8 cellular contexts compared by ENCODE assay signal in the genomic region with DNA sequence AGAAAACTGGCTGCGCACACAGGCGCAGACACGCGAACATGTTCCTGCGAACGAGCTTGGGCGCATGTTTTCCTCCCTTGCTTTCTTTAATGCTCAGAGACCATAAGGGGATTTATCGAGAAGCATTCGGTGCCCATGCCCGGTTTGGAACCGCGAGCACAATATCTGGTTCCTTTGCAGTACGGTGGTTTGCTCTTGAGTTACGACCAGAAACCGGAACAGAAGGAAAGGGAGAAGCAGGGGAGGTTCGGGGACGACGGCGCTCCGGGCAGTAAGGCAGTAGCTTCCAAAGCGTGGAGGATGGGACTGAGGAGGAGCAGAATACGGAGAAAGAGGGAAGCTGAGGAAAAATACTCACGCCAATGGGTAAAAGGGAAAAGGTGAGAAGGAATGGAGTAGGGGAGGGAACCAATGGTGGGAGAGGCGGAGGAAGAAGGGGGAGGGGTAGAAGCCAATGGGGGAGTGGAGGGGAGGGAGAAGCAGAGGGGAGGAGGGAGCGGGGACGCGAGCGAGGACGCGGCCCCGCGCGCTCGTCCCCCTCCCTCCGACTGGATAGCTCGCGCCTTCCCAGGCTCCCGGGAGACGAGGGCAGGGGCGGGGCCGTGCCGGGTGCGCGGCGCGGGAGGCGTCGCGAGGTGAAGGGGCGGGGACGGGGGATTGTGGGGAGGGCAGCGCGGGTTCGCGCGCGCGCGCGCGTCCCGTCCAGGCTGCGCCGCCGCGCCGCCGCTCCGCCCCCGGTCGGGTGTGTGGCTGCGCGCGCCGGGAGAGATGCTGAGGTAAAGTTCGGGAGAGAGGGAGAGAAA. TPM values are rescaled to one million over a fixed set of nuclear protein-coding genes. Genes with fewer than 3 reads are reported as not detected.
DNase-seq lines count a peak whose midpoint lies in the region; ATAC-seq and TF ChIP-seq lines count a peak whose summit lies in the region.

No MANE protein-coding gene starts in this region.

- peaks cover 2 to 30% (median 17%) of the 10 kb centered on the region in 4 donors for H3K4me1 ChIP-seq in liver (ENCODE audit: control insufficient read depth in 4 of 4, insufficient read depth in 4 of 4, low read length in 3 of 4)

- TF ChIP-seq POLR2A in GM18951 (IDR thresholded peaks at IDR 0.05; ENCODE audit: extremely low read depth, insufficient read depth, insufficient read length), result peak; percentile 52

- H3K27me3 ChIP-seq in AG04450 (ENCODE audit: control insufficient read depth, insufficient read depth, low read length) (no peaks in the 10 kb centered on the region), liver (ENCODE audit: control insufficient read depth in 4 of 4, insufficient read depth in 4 of 4, low read length in 3 of 4) (no peaks in the 10 kb centered on the region)

- peak; percentile 53 for ATAC-seq in HG03175 (IDR thresholded peaks at IDR 0.05; ENCODE audit: unreplicated experiment)

- H3K9ac ChIP-seq in liver (ENCODE audit: low read depth in 1 of 2, low read length in 2 of 2), result peak overlapping the region; percentile 84 to 97

- H3K27ac ChIP-seq in AG04450 (ENCODE audit: low read depth, low read length), result peak overlapping the region; percentile 89
- H3K27ac ChIP-seq in liver (ENCODE audit: low read depth in 1 of 2, low read length in 2 of 2), result peak overlapping the region; percentile 95 to 98

- H3K9me3 ChIP-seq in AG04450 (ENCODE audit: control insufficient read depth, insufficient read depth, low read length), result 0 out of 2 replicates have a peak, but pooled peaks cover 2% of the 10 kb centered on the region
- H3K9me3 ChIP-seq in liver (ENCODE audit: control insufficient read depth in 4 of 4, low read length in 3 of 4), result no peaks in the 10 kb centered on the region

- TF ChIP-seq RAD21 in liver (IDR thresholded peaks at IDR 0.05), result peak; percentile 18 to 36

- no peak for TF ChIP-seq CTCF in AG04450 (IDR thresholded peaks at IDR 0.05; ENCODE audit: low read depth, low read length)
- TF ChIP-seq CTCF in liver (IDR thresholded peaks at IDR 0.05; ENCODE audit: low read depth, low read length, missing input control), result no peak

- CTCF ChIA-PET in AG04450 (lab: Charles Lee), result interaction anchor here (0.7 to 1.3 kb wide), 4 partner anchors 12 to 418 kb away, joined by 3 to 6 read pairs (median 3); no protein-coding TSS in a partner anchor

- under 1% methylated on average over 76 of the region's 76 CpGs for WGBS in liver

- DNase-seq in AG04450 (ENCODE audit: low read depth, low spot score), result peak; percentile 90
- DNase-seq in NCI-H345 treated with DMSO at 0.1 percent for 48 hours (lab: John Stamatoyannopoulos, UW; ENCODE audit: unreplicated experiment), result peak; percentile 83
- DNase-seq in activated CD4-positive, alpha-beta T cell treated with anti-CD3 and anti-CD28 coated beads, Interleukin-2, amount 50 U/mL, for 1 hour, result peak; percentile 42
- DNase-seq in dermis blood vessel endothelial cell, result peak; percentile 96
- peak; percentile 79 for DNase-seq in stimulated activated CD4-positive, alpha-beta T cell treated with anti-CD3 and anti-CD28 coated beads, Interleukin-2, amount 100 ng/mL, for 48 hours

- in situ Hi-C loops in GM18951 (cut with MboI; ENCODE audit: low sequenced_read_pairs, unreplicated experiment), result loop anchor here (10.0 kb wide), 1 partner anchor 128 kb away; a partner anchor contains a TSS

- peak overlapping the region; percentile 83 for H3K4me3 ChIP-seq in AG04450 (ENCODE audit: low read depth, low read length)
- peak overlapping the region; percentile 79 to 95 (median 93) for H3K4me3 ChIP-seq in liver (ENCODE audit: low read depth in 1 of 3, low read length in 3 of 3)

- no peaks in the 10 kb centered on the region for H3K36me3 ChIP-seq in liver (ENCODE audit: control insufficient read depth in 4 of 4, insufficient read depth in 3 of 4, low read depth in 1 of 4, low read length in 3 of 4)

- POLR2A ChIA-PET in AG04450 (lab: Yijun Ruan, JAX), result interaction anchor here (0.7 to 1.3 kb wide), 8 partner anchors 127 to 660 kb away, joined by 3 to 8 read pairs (median 4); a partner anchor contains a TSS

TF ChIP-seq in liver, 16 proteins besides CTCF, POLR2A, EP300 and RAD21:
- TF ChIP-seq, protein P1, sequence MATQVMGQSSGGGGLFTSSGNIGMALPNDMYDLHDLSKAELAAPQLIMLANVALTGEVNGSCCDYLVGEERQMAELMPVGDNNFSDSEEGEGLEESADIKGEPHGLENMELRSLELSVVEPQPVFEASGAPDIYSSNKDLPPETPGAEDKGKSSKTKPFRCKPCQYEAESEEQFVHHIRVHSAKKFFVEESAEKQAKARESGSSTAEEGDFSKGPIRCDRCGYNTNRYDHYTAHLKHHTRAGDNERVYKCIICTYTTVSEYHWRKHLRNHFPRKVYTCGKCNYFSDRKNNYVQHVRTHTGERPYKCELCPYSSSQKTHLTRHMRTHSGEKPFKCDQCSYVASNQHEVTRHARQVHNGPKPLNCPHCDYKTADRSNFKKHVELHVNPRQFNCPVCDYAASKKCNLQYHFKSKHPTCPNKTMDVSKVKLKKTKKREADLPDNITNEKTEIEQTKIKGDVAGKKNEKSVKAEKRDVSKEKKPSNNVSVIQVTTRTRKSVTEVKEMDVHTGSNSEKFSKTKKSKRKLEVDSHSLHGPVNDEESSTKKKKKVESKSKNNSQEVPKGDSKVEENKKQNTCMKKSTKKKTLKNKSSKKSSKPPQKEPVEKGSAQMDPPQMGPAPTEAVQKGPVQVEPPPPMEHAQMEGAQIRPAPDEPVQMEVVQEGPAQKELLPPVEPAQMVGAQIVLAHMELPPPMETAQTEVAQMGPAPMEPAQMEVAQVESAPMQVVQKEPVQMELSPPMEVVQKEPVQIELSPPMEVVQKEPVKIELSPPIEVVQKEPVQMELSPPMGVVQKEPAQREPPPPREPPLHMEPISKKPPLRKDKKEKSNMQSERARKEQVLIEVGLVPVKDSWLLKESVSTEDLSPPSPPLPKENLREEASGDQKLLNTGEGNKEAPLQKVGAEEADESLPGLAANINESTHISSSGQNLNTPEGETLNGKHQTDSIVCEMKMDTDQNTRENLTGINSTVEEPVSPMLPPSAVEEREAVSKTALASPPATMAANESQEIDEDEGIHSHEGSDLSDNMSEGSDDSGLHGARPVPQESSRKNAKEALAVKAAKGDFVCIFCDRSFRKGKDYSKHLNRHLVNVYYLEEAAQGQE (IDR thresholded peaks at IDR 0.05), result peak; percentile 78
- TF ChIP-seq, protein P2, sequence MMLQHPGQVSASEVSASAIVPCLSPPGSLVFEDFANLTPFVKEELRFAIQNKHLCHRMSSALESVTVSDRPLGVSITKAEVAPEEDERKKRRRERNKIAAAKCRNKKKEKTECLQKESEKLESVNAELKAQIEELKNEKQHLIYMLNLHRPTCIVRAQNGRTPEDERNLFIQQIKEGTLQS (IDR thresholded peaks at IDR 0.05), result no peak
- TF ChIP-seq HNF4A (conservative IDR thresholded peaks at IDR 0.05) (no peak), FOXA2 (IDR thresholded peaks at IDR 0.05) (no peak), NR2F2 (IDR thresholded peaks at IDR 0.05) (no peak), GABPA (IDR thresholded peaks at IDR 0.05 in 1 of 2, conservative IDR thresholded peaks at IDR 0.05 in 1 of 2) (no peak), FOXA1 (IDR thresholded peaks at IDR 0.05) (peak; percentile 21), EGR1 (IDR thresholded peaks at IDR 0.05; ENCODE audit: low read depth in 2 of 2) (no peak), JUND (IDR thresholded peaks at IDR 0.05) (no peak), RXRA (IDR thresholded peaks at IDR 0.05) (peak; percentile 19 to 28), TAF1 (conservative IDR thresholded peaks at IDR 0.05) (peak; percentile 76), SP1 (IDR thresholded peaks at IDR 0.05) (peak; percentile 51), YY1 (IDR thresholded peaks at IDR 0.05) (peak; percentile 83), HNF4G (IDR thresholded peaks at IDR 0.05) (no peak)
- TF ChIP-seq, protein P3, sequence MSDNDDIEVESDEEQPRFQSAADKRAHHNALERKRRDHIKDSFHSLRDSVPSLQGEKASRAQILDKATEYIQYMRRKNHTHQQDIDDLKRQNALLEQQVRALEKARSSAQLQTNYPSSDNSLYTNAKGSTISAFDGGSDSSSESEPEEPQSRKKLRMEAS (IDR thresholded peaks at IDR 0.05), result peak; percentile 58
- TF ChIP-seq, protein P4, sequence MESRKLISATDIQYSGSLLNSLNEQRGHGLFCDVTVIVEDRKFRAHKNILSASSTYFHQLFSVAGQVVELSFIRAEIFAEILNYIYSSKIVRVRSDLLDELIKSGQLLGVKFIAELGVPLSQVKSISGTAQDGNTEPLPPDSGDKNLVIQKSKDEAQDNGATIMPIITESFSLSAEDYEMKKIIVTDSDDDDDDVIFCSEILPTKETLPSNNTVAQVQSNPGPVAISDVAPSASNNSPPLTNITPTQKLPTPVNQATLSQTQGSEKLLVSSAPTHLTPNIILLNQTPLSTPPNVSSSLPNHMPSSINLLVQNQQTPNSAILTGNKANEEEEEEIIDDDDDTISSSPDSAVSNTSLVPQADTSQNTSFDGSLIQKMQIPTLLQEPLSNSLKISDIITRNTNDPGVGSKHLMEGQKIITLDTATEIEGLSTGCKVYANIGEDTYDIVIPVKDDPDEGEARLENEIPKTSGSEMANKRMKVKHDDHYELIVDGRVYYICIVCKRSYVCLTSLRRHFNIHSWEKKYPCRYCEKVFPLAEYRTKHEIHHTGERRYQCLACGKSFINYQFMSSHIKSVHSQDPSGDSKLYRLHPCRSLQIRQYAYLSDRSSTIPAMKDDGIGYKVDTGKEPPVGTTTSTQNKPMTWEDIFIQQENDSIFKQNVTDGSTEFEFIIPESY (IDR thresholded peaks at IDR 0.05), result no peak

RNA-seq across cellular contexts. Expression of a gene that starts 0.6 kb away (rescaled TPM):
- polyA plus RNA-seq in AG04450 (2011; rRNA removed), result 28.2 and 45.6 TPM in 2 replicates
- polyA minus RNA-seq in AG04450 (2011; rRNA and poly(A)+ RNA removed), result 33.2 and 67.3 TPM in 2 replicates
- total RNA-seq in dermis blood vessel endothelial cell, result 59.9 and 92.9 TPM in 2 replicates
- 10 to 100 TPM; 46.8 to 48.7 TPM for total RNA-seq in liver
- polyA plus RNA-seq in liver, result 10 to 100 TPM in 1 of 2 donors, 1 to 10 TPM in 1; 9.6 to 11.2 TPM

Comparison
In these comparisons a context has a peak if more than half of its experiments do, and no peak if none do; other contexts are left out.
1. Peak in every context shown above with its lines: DNase-seq, ATAC-seq, H3K4me3 ChIP-seq and H3K27ac ChIP-seq.
2. DNase-seq: peak in every context shown above with its lines; median percentile 96 in dermis blood vessel endothelial cell; 90 in AG04450; 83 in NCI-H345 treated with DMSO at 0.1 percent for 48 hours; 79 in stimulated activated CD4-positive, alpha-beta T cell treated with anti-CD3 and anti-CD28 coated beads, Interleukin-2, amount 100 ng/mL, for 48 hours; 42 in activated CD4-positive, alpha-beta T cell treated with anti-CD3 and anti-CD28 coated beads, Interleukin-2, amount 50 U/mL, for 1 hour.